Comparison of ENCODE assay signal across 17 cellular contexts in genomic region chr14:83294941-83295340, GRCh38.
DNase-seq lines count a peak whose midpoint lies in the region; ATAC-seq and TF ChIP-seq lines count a peak whose summit lies in the region.
"Had no signal": no experiment of that assay in that cellular context is flagged by ENCODE, and none has a peak within 500 bp of the region (broad histone marks: within the 10 kb centered on the region; RNA-seq: fewer than 3 reads in every experiment).

No MANE protein-coding gene starts in this region.

- WGBS in right lobe of liver (ENCODE audit: insufficient coverage, low coverage, low lambda C conversion rate, missing lambda C conversion rate) = 11% methylated on average over 1 of the region's 1 CpG

- no peak for TF ChIP-seq POLR2A in right lobe of liver (IDR thresholded peaks at IDR 0.05)

- intact Hi-C loops in right lobe of liver (cut with DNase I) = no loop called here

- H3K27ac ChIP-seq in right lobe of liver = no peak overlapping the region
- H3K27ac ChIP-seq: A549 had no signal

- peak; percentile 4 for DNase-seq in ACHN
- DNase-seq in HS-27A (ENCODE audit: low read depth) = peak; percentile 63
- peak; percentile 20 for DNase-seq in astrocyte of the spinal cord (ENCODE audit: low read depth, low spot score)
- DNase-seq in kidney tubule cell (ENCODE audit: low spot score) = peak; percentile 35
- no peak for DNase-seq in right lobe of liver
- no peak for DNase-seq in NCI-H524 (lab: John Stamatoyannopoulos, UW)
- DNase-seq in iPS-NIHi7 (ENCODE audit: extremely low spot score) = no peak
- DNase-seq in DMS 273 (lab: John Stamatoyannopoulos, UW; ENCODE audit: unreplicated experiment) = no peak
- DNase-seq: activated CD4-positive, alpha-beta T cell treated with anti-CD3 and anti-CD28 coated beads for 48 hours; CD4-positive, alpha-beta T cell; mammary epithelial cell; NCI-H1417; NCI-H2107; NCI-H526; T-helper 1 cell had no signal

- no peaks in the 10 kb centered on the region for H3K36me3 ChIP-seq in right lobe of liver

- H3K9me3 ChIP-seq in right lobe of liver = no peaks in the 10 kb centered on the region
- H3K9me3 ChIP-seq: A549 had no signal

- H3K27me3 ChIP-seq in right lobe of liver = no peaks in the 10 kb centered on the region

- in situ Hi-C loops in ACHN (cut with HindIII; ENCODE audit: low pct_ligation_motif_present, low pct_unique_long_range_greater_than_20kb, low sequenced_read_pairs) = no loop called here
- in situ Hi-C loops in astrocyte of the spinal cord (cut with HindIII; ENCODE audit: low sequenced_read_pairs) = no loop called here

- no peak for ATAC-seq in right lobe of liver
- ATAC-seq: A549; activated T-helper 17 cell treated with anti-CD3 and anti-CD28 coated beads, Interleukin-2, amount 50 U/mL, for 72 hours had no signal

- no peak for TF ChIP-seq CTCF in astrocyte of the spinal cord (IDR thresholded peaks at IDR 0.05; ENCODE audit: low read depth, low read length)
- TF ChIP-seq CTCF in right lobe of liver (IDR thresholded peaks at IDR 0.05) = no peak

- H3K4me1 ChIP-seq in right lobe of liver = no peaks in the 10 kb centered on the region
- H3K4me1 ChIP-seq: A549 had no signal

- H3K4me3 ChIP-seq in astrocyte of the spinal cord (ENCODE audit: low read depth, low read length) (no peak overlapping the region), right lobe of liver (no peak overlapping the region)
- H3K4me3 ChIP-seq: A549 had no signal

Comparison
In these comparisons a context has a peak if more than half of its experiments do, and no peak if none do; other contexts are left out.
1. DNase-seq: peak in ACHN (single experiment), HS-27A (single experiment), astrocyte of the spinal cord (single experiment) and kidney tubule cell (single experiment); none in right lobe of liver (0 of 3), NCI-H524 (0 of 2), iPS-NIHi7 (single experiment) and DMS 273 (single experiment).